10 cellular contexts compared by ENCODE assay signal in genomic region chr6:21992178-21992967, GRCh38.
A peak's percentile ranks its signal among the peaks of the same experiment; 100 is the strongest.
DNase-seq lines count a peak whose midpoint lies in the region; ATAC-seq and TF ChIP-seq lines count a peak whose summit lies in the region.
"Had no signal": no experiment of that assay in that cellular context is flagged by ENCODE, and none has a peak within 500 bp of the region (broad histone marks: within the 10 kb centered on the region; RNA-seq: fewer than 3 reads in every experiment).

No MANE protein-coding gene starts in this region.

- no peak overlapping the region for H2BK15ac ChIP-seq in mesendoderm (replicated peaks; ENCODE audit: low read depth)

- no peak overlapping the region for H3K4ac ChIP-seq in mesendoderm (ENCODE audit: low read depth, low read length)

- H2AK5ac ChIP-seq in mesendoderm (ENCODE audit: low read length): no peak overlapping the region

- no peak overlapping the region for H3K9ac ChIP-seq in adipocyte (ENCODE audit: low read length)
- H3K9ac ChIP-seq in mesendoderm (ENCODE audit: low read length): no peak overlapping the region

- DNase-seq in EL (peak; percentile 79), Kasumi-1 (lab: John Stamatoyannopoulos, UW) (peak; percentile 21 to 26), adipocyte (ENCODE audit: low read depth) (peak; percentile 51), mesendoderm (no peak), posterior vena cava (ENCODE audit: low spot score) (no peak), NCI-H146 (lab: John Stamatoyannopoulos, UW) (no peak), GM13976 (ENCODE audit: low spot score) (no peak)
- DNase-seq: cerebellar nuclear complex, heart left ventricle had no signal

- H4K8ac ChIP-seq in mesendoderm (ENCODE audit: low read depth, low read length): peak overlapping the region; percentile 76

- no peak overlapping the region for H3K4me3 ChIP-seq in adipocyte (ENCODE audit: low read length)
- no peak overlapping the region for H3K4me3 ChIP-seq in mesendoderm (ENCODE audit: low read length)
- H3K4me3 ChIP-seq: heart left ventricle had no signal

- H3K18ac ChIP-seq in mesendoderm (ENCODE audit: low read length): no peak overlapping the region

- no peak for TF ChIP-seq CTCF in GM13976 (IDR thresholded peaks at IDR 0.05; ENCODE audit: borderline replicate concordance, control extremely low read depth, extremely low read depth, insufficient read depth, missing control alignments)

- H2BK5ac ChIP-seq in mesendoderm (ENCODE audit: low read length): no peak overlapping the region

- H2BK120ac ChIP-seq in mesendoderm (ENCODE audit: low read depth, low read length): no peak overlapping the region

- no peak overlapping the region for H3K27ac ChIP-seq in mesendoderm (ENCODE audit: low read depth, low read length)
- H3K27ac ChIP-seq: heart left ventricle had no signal

- ATAC-seq in activated CD4-positive, CD25-positive, alpha-beta regulatory T cell treated with anti-CD3 and anti-CD28 coated beads, Interleukin-2, amount 50 U/mL, for 24 hours: no peak

- in situ Hi-C loops in GM13976 (cut with MboI; ENCODE audit: low sequenced_read_pairs, unreplicated experiment): no loop called here

- H3K27me3 ChIP-seq in adipocyte (replicated peaks; ENCODE audit: control insufficient read depth, insufficient read depth, low read length) (no peaks in the 10 kb centered on the region), mesendoderm (ENCODE audit: insufficient read depth, low read length, poor library complexity) (no peaks in the 10 kb centered on the region)
- H3K27me3 ChIP-seq: heart left ventricle had no signal

- no peak overlapping the region for H3K56ac ChIP-seq in mesendoderm (ENCODE audit: low read length)

- intact Hi-C loops in posterior vena cava (cut with DNase I): no loop called here

- no peak overlapping the region for H3K23ac ChIP-seq in mesendoderm (ENCODE audit: low read length)

- H3K4me1 ChIP-seq in adipocyte (ENCODE audit: control insufficient read depth, insufficient read depth, low read length) (peaks cover 7% of the 10 kb centered on the region), mesendoderm (ENCODE audit: control insufficient read depth, low read depth, low read length) (peaks cover 1% of the 10 kb centered on the region)

- H3K36me3 ChIP-seq in adipocyte (ENCODE audit: control insufficient read depth, insufficient read depth, low read length, severe bottlenecking): no peaks in the 10 kb centered on the region
- no peaks in the 10 kb centered on the region for H3K36me3 ChIP-seq in mesendoderm (ENCODE audit: control insufficient read depth, insufficient read depth, low read length)
- H3K36me3 ChIP-seq: heart left ventricle had no signal

- H3K79me2 ChIP-seq in mesendoderm (ENCODE audit: control insufficient read depth, insufficient read depth, low read length): no peaks in the 10 kb centered on the region

- H3K79me1 ChIP-seq in mesendoderm (ENCODE audit: low read length): peaks cover 6% of the 10 kb centered on the region

- H4K5ac ChIP-seq in mesendoderm (ENCODE audit: low read length): no peak overlapping the region

- H3K4me2 ChIP-seq in mesendoderm (ENCODE audit: low read length): no peak overlapping the region

- no CpG with 5 or more reads among the region's 6 CpGs for WGBS in mesendoderm (ENCODE audit: extremely low coverage, insufficient coverage, low lambda C conversion rate)

- H3K9me3 ChIP-seq in adipocyte (ENCODE audit: control insufficient read depth, low read length): no peaks in the 10 kb centered on the region
- H3K9me3 ChIP-seq: heart left ventricle had no signal

Comparison
In these comparisons a context has a peak if more than half of its experiments do, and no peak if none do; other contexts are left out.
1. DNase-seq: peak in EL (single experiment), Kasumi-1 (2 of 2) and adipocyte (single experiment); none in mesendoderm (single experiment), posterior vena cava (single experiment), NCI-H146 (single experiment) and GM13976 (single experiment).